8 cellular contexts compared by ENCODE assay signal in the genomic region with DNA sequence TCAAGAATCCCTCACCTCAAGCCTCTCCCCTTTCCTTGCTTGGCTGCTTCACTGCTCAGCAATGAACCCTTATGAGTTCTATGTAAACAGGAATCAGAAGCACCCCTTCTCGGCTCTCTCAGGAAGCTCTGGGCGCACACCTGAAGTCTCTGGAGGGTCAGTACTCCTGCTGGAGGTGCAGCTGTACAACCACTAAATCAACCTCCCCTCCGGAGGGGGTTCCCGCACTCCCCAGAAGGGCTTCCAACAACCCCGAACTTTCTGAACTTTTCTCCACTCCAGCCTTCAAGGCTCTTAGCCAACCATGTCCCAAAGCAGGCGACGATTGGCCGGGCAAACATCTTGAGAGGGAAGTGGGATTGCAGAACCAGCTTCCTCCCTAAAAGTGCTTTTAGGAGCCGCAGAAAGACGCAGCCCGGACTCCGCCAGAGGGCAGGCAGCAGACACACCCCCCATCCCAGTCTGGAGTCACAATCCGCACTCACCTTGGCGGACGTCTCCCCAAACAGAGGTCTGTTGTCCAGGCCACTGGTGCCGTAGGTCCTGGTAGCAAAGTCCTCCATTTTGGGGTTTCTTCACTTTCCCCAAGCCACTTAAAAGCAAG. TPM values are rescaled to one million over a fixed set of nuclear protein-coding genes. Genes with fewer than 3 reads are reported as not detected.
DNase-seq lines count a peak whose midpoint lies in the region; ATAC-seq lines count a peak whose summit lies in the region.

No MANE protein-coding gene starts in this region.

- H3K9ac ChIP-seq in skeletal muscle satellite cell (ENCODE audit: low read depth, low read length) = peak overlapping the region; percentile 94

- peak overlapping the region; percentile 88 for H3K4me3 ChIP-seq in skeletal muscle satellite cell (ENCODE audit: low read length)

- ATAC-seq in HG03025 (IDR thresholded peaks at IDR 0.05; ENCODE audit: low FRiP score, unreplicated experiment) (peak; percentile 0), HG03520 (IDR thresholded peaks at IDR 0.05; ENCODE audit: unreplicated experiment) (no peak)

- H3K4me1 ChIP-seq in skeletal muscle satellite cell (ENCODE audit: control insufficient read depth, insufficient read depth, low read length) = peaks cover 28% of the 10 kb centered on the region

- H3K4me2 ChIP-seq in skeletal muscle satellite cell (ENCODE audit: low read length) = peak overlapping the region; percentile 93

- peak; percentile 78 for DNase-seq in DMS 273 (lab: John Stamatoyannopoulos, UW; ENCODE audit: unreplicated experiment)
- DNase-seq in DMS 273 treated with DMSO at 0.1 percent for 48 hours (lab: John Stamatoyannopoulos, UW) = no peak
- peak; percentile 46 for DNase-seq in SK-MEL-5 (ENCODE audit: low read depth, low spot score)
- peak; percentile 35 to 57 for DNase-seq in T47D (ENCODE audit: low read depth in 1 of 2, low spot score in 1 of 2)
- peak; percentile 70 for DNase-seq in iPS-NIHi11 (ENCODE audit: low spot score)

- in situ Hi-C loops in SK-MEL-5 (cut with HindIII; ENCODE audit: low pct_unique_long_range_greater_than_20kb, low sequenced_read_pairs) (no loop called here), T47D (cut with HindIII; ENCODE audit: low pct_unique_long_range_greater_than_20kb, low sequenced_read_pairs) (no loop called here)

- H3K36me3 ChIP-seq in skeletal muscle satellite cell (ENCODE audit: insufficient read depth, low read length) = no peaks in the 10 kb centered on the region

- peaks cover 11% of the 10 kb centered on the region for H3K27me3 ChIP-seq in skeletal muscle satellite cell (ENCODE audit: control insufficient read depth, insufficient read depth, low read length)

- H3K9me3 ChIP-seq in skeletal muscle satellite cell (replicated peaks; ENCODE audit: low read length) = no peaks in the 10 kb centered on the region

RNA-seq across cellular contexts. Expression of a gene that starts 0.5 kb away (rescaled TPM):
- total RNA-seq in SK-MEL-5 (2014; rRNA removed; shearing (Covaris generic)) = 40.2 and 43.6 TPM in 2 replicates
- polyA plus RNA-seq in SK-MEL-5 (2015; cell fraction: cytosol; rRNA removed) = 24.1 and 24.8 TPM in 2 replicates
- polyA plus RNA-seq in SK-MEL-5 (2015; cell fraction: nucleus; rRNA removed) = 73.1 and 93.3 TPM in 2 replicates
- total RNA-seq in skeletal muscle satellite cell (2012; rRNA removed) = 33.2 and 40.3 TPM in 2 replicates
